Comparison of ENCODE assay signal across 8 cellular contexts in the genomic region with DNA sequence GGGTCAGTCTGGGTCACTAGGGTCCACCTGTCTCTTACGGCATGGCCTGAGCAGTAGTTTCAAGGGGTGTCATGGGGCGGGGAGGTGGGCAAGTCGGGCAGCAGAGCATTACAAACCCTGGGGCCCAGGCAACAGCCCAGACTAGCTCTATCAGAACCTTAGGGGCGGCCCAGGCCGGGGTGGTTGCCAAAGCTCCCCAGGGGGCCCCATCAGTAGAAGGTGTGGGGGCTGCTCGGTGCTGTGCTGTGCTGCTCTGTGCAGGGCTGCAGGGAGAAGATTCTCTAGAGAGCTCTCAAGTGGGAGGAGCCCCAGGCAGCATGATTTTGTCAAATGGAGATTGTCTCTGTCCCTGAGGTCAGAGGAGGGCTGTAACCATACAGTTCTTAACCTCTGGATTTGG. TPM values are rescaled to one million over a fixed set of nuclear protein-coding genes. Genes with fewer than 3 reads are reported as not detected.
DNase-seq lines count a peak whose midpoint lies in the region; ATAC-seq and TF ChIP-seq lines count a peak whose summit lies in the region.

No MANE protein-coding gene starts in this region.

- no peak for TF ChIP-seq CTCF in GM12865 (IDR thresholded peaks at IDR 0.05; ENCODE audit: insufficient read depth, low read depth, low read length, missing control alignments)

- H3K9ac ChIP-seq in adipocyte (ENCODE audit: low read length): peak overlapping the region; percentile 47

- peak; percentile 54 for DNase-seq in GM12865 (ENCODE audit: low read depth)
- no peak for DNase-seq in adipocyte (ENCODE audit: low read depth)
- no peak for DNase-seq in COLO829 (ENCODE audit: low spot score)
- no peak for DNase-seq in ureter (ENCODE audit: low spot score)
- no peak for DNase-seq in EL
- no peak for DNase-seq in NCI-H187 treated with DMSO at 0.1 percent for 48 hours (lab: John Stamatoyannopoulos, UW)

- no peaks in the 10 kb centered on the region for H3K27me3 ChIP-seq in adipocyte (replicated peaks; ENCODE audit: control insufficient read depth, insufficient read depth, low read length)

- H3K4me1 ChIP-seq in adipocyte (ENCODE audit: control insufficient read depth, insufficient read depth, low read length): peaks cover 33% of the 10 kb centered on the region

- no peaks in the 10 kb centered on the region for H3K36me3 ChIP-seq in adipocyte (ENCODE audit: control insufficient read depth, insufficient read depth, low read length, severe bottlenecking)

- peak; percentile 38 for ATAC-seq in GM19467 (IDR thresholded peaks at IDR 0.05; ENCODE audit: unreplicated experiment)
- ATAC-seq in HG03460 (IDR thresholded peaks at IDR 0.05; ENCODE audit: unreplicated experiment): peak; percentile 38

- H3K4me3 ChIP-seq in GM12865 (ENCODE audit: low read depth, low read length) (peak overlapping the region; percentile 44), adipocyte (ENCODE audit: low read length) (no peak overlapping the region)

- no peaks in the 10 kb centered on the region for H3K9me3 ChIP-seq in adipocyte (ENCODE audit: control insufficient read depth, low read length)

RNA-seq across cellular contexts. Expression of a gene that starts 36.4 kb away (rescaled TPM):
- total RNA-seq in ureter: 136 TPM
